In the genomic region with DNA sequence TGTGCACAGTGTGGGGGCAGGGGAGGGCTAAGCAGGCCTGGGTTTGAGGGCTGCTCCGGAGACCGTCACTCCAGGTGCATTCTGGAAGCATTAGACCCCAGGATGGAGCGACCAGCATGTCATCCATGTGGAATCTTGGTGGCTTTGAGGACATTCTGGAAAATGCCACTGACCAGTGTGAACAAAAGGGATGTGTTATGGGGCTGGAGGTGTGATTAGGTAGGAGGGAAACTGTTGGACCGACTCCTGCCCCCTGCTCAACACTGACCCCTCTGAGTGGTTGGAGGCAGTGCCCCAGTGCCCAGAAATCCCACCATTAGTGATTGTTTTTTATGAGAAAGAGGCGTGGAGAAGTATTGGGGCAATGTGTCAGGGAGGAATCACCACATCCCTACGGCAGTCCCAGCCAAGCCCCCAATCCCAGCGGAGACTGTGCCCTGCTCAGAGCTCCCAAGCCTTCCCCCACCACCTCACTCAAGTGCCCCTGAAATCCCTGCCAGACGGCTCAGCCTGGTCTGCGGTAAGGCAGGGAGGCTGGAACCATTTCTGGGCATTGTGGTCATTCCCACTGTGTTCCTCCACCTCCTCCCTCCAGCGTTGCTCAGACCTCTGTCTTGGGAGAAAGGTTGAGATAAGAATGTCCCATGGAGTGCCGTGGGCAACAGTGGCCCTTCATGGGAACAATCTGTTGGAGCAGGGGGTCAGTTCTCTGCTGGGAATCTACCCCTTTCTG, we compare ENCODE assay signal across 1 cellular context.
A peak's percentile ranks its signal among the peaks of the same experiment; 100 is the strongest.
TF ChIP-seq lines count a peak whose summit lies in the region.

No MANE protein-coding gene starts in this region.

TF ChIP-seq in HepG2, 621 proteins besides CTCF, POLR2A, EP300 and RAD21 (continues in another document):
- no peak; the same call in 1 of the 2 replicates for TF ChIP-seq IRX3 (CRISPR knock-in tag; IDR thresholded peaks at IDR 0.05; ENCODE audit: borderline replicate concordance, low read depth)
- peak; percentile 89; the same call in 1 of the 2 replicates for TF ChIP-seq NFKB2 (CRISPR knock-in tag; IDR thresholded peaks at IDR 0.05; ENCODE audit: borderline replicate concordance)
- TF ChIP-seq, protein P1, sequence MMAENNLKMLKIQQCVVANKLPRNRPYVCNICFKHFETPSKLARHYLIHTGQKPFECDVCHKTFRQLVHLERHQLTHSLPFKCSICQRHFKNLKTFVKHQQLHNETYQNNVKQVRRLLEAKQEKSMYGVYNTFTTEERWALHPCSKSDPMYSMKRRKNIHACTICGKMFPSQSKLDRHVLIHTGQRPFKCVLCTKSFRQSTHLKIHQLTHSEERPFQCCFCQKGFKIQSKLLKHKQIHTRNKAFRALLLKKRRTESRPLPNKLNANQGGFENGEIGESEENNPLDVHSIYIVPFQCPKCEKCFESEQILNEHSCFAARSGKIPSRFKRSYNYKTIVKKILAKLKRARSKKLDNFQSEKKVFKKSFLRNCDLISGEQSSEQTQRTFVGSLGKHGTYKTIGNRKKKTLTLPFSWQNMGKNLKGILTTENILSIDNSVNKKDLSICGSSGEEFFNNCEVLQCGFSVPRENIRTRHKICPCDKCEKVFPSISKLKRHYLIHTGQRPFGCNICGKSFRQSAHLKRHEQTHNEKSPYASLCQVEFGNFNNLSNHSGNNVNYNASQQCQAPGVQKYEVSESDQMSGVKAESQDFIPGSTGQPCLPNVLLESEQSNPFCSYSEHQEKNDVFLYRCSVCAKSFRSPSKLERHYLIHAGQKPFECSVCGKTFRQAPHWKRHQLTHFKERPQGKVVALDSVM (CRISPR knock-in tag; IDR thresholded peaks at IDR 0.05) = no peak
- TF ChIP-seq ZNF724P (CRISPR knock-in tag; IDR thresholded peaks at IDR 0.05; ENCODE audit: borderline replicate concordance) = peak; percentile 70; the same call in 1 of the 2 replicates
- TF ChIP-seq, protein P2, sequence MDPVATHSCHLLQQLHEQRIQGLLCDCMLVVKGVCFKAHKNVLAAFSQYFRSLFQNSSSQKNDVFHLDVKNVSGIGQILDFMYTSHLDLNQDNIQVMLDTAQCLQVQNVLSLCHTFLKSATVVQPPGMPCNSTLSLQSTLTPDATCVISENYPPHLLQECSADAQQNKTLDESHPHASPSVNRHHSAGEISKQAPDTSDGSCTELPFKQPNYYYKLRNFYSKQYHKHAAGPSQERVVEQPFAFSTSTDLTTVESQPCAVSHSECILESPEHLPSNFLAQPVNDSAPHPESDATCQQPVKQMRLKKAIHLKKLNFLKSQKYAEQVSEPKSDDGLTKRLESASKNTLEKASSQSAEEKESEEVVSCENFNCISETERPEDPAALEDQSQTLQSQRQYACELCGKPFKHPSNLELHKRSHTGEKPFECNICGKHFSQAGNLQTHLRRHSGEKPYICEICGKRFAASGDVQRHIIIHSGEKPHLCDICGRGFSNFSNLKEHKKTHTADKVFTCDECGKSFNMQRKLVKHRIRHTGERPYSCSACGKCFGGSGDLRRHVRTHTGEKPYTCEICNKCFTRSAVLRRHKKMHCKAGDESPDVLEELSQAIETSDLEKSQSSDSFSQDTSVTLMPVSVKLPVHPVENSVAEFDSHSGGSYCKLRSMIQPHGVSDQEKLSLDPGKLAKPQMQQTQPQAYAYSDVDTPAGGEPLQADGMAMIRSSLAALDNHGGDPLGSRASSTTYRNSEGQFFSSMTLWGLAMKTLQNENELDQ (CRISPR knock-in tag; IDR thresholded peaks at IDR 0.05; ENCODE audit: borderline replicate concordance) = no peak
- TF ChIP-seq RXRB (CRISPR knock-in tag; IDR thresholded peaks at IDR 0.05; ENCODE audit: borderline replicate concordance) = no peak; the same call in 1 of the 2 replicates
- TF ChIP-seq, protein P3, sequence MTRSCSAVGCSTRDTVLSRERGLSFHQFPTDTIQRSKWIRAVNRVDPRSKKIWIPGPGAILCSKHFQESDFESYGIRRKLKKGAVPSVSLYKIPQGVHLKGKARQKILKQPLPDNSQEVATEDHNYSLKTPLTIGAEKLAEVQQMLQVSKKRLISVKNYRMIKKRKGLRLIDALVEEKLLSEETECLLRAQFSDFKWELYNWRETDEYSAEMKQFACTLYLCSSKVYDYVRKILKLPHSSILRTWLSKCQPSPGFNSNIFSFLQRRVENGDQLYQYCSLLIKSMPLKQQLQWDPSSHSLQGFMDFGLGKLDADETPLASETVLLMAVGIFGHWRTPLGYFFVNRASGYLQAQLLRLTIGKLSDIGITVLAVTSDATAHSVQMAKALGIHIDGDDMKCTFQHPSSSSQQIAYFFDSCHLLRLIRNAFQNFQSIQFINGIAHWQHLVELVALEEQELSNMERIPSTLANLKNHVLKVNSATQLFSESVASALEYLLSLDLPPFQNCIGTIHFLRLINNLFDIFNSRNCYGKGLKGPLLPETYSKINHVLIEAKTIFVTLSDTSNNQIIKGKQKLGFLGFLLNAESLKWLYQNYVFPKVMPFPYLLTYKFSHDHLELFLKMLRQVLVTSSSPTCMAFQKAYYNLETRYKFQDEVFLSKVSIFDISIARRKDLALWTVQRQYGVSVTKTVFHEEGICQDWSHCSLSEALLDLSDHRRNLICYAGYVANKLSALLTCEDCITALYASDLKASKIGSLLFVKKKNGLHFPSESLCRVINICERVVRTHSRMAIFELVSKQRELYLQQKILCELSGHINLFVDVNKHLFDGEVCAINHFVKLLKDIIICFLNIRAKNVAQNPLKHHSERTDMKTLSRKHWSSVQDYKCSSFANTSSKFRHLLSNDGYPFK (CRISPR knock-in tag; IDR thresholded peaks at IDR 0.05; ENCODE audit: borderline replicate concordance) = no peak; the same call in 1 of the 2 replicates
- TF ChIP-seq, protein P4, sequence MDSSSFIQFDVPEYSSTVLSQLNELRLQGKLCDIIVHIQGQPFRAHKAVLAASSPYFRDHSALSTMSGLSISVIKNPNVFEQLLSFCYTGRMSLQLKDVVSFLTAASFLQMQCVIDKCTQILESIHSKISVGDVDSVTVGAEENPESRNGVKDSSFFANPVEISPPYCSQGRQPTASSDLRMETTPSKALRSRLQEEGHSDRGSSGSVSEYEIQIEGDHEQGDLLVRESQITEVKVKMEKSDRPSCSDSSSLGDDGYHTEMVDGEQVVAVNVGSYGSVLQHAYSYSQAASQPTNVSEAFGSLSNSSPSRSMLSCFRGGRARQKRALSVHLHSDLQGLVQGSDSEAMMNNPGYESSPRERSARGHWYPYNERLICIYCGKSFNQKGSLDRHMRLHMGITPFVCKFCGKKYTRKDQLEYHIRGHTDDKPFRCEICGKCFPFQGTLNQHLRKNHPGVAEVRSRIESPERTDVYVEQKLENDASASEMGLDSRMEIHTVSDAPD (CRISPR knock-in tag; IDR thresholded peaks at IDR 0.05) = peak; percentile 69
- TF ChIP-seq, protein P5, sequence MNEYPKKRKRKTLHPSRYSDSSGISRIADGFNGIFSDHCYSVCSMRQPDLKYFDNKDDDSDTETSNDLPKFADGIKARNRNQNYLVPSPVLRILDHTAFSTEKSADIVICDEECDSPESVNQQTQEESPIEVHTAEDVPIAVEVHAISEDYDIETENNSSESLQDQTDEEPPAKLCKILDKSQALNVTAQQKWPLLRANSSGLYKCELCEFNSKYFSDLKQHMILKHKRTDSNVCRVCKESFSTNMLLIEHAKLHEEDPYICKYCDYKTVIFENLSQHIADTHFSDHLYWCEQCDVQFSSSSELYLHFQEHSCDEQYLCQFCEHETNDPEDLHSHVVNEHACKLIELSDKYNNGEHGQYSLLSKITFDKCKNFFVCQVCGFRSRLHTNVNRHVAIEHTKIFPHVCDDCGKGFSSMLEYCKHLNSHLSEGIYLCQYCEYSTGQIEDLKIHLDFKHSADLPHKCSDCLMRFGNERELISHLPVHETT (CRISPR knock-in tag; conservative IDR thresholded peaks at IDR 0.05) = peak; percentile 60; the same call in 1 of the 2 replicates
- TF ChIP-seq STAT5B (CRISPR knock-in tag; IDR thresholded peaks at IDR 0.05) = no peak
- TF ChIP-seq ZNF230 (CRISPR knock-in tag; IDR thresholded peaks at IDR 0.05) = no peak
- TF ChIP-seq ELF3 (CRISPR knock-in tag; IDR thresholded peaks at IDR 0.05) = no peak
- no peak for TF ChIP-seq PPARG (CRISPR knock-in tag; conservative IDR thresholded peaks at IDR 0.05)
- TF ChIP-seq CENPX (CRISPR knock-in tag; IDR thresholded peaks at IDR 0.05) = no peak
- TF ChIP-seq ZNF335 (CRISPR knock-in tag; IDR thresholded peaks at IDR 0.05) = 0 out of 2 replicates have a peak, but pooled peaks have one; percentile 40
- peak; percentile 82; the same call in 1 of the 2 replicates for TF ChIP-seq SNAPC2 (CRISPR knock-in tag; IDR thresholded peaks at IDR 0.05)
- no peak for TF ChIP-seq SRSF4 (IDR thresholded peaks at IDR 0.05; ENCODE audit: low read depth, low read length, poor library complexity, severe bottlenecking)
- no peak for TF ChIP-seq HOXA7 (CRISPR knock-in tag; IDR thresholded peaks at IDR 0.05)
- no peak; the same call in 1 of the 2 replicates for TF ChIP-seq CCDC6 (CRISPR knock-in tag; IDR thresholded peaks at IDR 0.05)
- peak; percentile 36; the same call in 1 of the 2 replicates for TF ChIP-seq ZNF792 (CRISPR knock-in tag; IDR thresholded peaks at IDR 0.05)
- peak; percentile 42 for TF ChIP-seq CBX1 (IDR thresholded peaks at IDR 0.05; ENCODE audit: low read depth)
- no peak; the same call in 1 of the 2 replicates for TF ChIP-seq ONECUT2 (CRISPR knock-in tag; IDR thresholded peaks at IDR 0.05)
- TF ChIP-seq MATR3 (CRISPR knock-in tag; IDR thresholded peaks at IDR 0.05) = no peak
- TF ChIP-seq, protein P6, sequence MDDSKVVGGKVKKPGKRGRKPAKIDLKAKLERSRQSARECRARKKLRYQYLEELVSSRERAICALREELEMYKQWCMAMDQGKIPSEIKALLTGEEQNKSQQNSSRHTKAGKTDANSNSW (CRISPR knock-in tag; IDR thresholded peaks at IDR 0.05; ENCODE audit: borderline replicate concordance) = no peak
- no peak; the same call in 1 of the 2 replicates for TF ChIP-seq ZBTB7B (CRISPR knock-in tag; IDR thresholded peaks at IDR 0.05)
- TF ChIP-seq KAT8 (CRISPR knock-in tag; IDR thresholded peaks at IDR 0.05) = peak; percentile 35; the same call in 1 of the 2 replicates
- TF ChIP-seq YEATS2 (CRISPR knock-in tag; IDR thresholded peaks at IDR 0.05; ENCODE audit: borderline replicate concordance) = 0 out of 2 replicates have a peak, but pooled peaks have one; percentile 20
- peak; percentile 76; the same call in 1 of the 2 replicates for TF ChIP-seq ZNF326 (CRISPR knock-in tag; IDR thresholded peaks at IDR 0.05; ENCODE audit: borderline replicate concordance)
- no peak for TF ChIP-seq ZNF850 (CRISPR knock-in tag; conservative IDR thresholded peaks at IDR 0.05)
- TF ChIP-seq ELF1 (CRISPR knock-in tag; IDR thresholded peaks at IDR 0.05) = peak; percentile 22; the same call in 1 of the 2 replicates
- TF ChIP-seq, protein P7, sequence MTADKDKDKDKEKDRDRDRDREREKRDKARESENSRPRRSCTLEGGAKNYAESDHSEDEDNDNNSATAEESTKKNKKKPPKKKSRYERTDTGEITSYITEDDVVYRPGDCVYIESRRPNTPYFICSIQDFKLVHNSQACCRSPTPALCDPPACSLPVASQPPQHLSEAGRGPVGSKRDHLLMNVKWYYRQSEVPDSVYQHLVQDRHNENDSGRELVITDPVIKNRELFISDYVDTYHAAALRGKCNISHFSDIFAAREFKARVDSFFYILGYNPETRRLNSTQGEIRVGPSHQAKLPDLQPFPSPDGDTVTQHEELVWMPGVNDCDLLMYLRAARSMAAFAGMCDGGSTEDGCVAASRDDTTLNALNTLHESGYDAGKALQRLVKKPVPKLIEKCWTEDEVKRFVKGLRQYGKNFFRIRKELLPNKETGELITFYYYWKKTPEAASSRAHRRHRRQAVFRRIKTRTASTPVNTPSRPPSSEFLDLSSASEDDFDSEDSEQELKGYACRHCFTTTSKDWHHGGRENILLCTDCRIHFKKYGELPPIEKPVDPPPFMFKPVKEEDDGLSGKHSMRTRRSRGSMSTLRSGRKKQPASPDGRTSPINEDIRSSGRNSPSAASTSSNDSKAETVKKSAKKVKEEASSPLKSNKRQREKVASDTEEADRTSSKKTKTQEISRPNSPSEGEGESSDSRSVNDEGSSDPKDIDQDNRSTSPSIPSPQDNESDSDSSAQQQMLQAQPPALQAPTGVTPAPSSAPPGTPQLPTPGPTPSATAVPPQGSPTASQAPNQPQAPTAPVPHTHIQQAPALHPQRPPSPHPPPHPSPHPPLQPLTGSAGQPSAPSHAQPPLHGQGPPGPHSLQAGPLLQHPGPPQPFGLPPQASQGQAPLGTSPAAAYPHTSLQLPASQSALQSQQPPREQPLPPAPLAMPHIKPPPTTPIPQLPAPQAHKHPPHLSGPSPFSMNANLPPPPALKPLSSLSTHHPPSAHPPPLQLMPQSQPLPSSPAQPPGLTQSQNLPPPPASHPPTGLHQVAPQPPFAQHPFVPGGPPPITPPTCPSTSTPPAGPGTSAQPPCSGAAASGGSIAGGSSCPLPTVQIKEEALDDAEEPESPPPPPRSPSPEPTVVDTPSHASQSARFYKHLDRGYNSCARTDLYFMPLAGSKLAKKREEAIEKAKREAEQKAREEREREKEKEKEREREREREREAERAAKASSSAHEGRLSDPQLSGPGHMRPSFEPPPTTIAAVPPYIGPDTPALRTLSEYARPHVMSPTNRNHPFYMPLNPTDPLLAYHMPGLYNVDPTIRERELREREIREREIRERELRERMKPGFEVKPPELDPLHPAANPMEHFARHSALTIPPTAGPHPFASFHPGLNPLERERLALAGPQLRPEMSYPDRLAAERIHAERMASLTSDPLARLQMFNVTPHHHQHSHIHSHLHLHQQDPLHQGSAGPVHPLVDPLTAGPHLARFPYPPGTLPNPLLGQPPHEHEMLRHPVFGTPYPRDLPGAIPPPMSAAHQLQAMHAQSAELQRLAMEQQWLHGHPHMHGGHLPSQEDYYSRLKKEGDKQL (CRISPR knock-in tag; IDR thresholded peaks at IDR 0.05; ENCODE audit: low read depth) = no peak
- no peak for TF ChIP-seq CREB1 (IDR thresholded peaks at IDR 0.05)
- TF ChIP-seq CREB1 (CRISPR knock-in tag; IDR thresholded peaks at IDR 0.05) = 0 out of 2 replicates have a peak, but pooled peaks have one; percentile 16
- no peak for TF ChIP-seq ZFP90 (CRISPR knock-in tag; IDR thresholded peaks at IDR 0.05; ENCODE audit: borderline replicate concordance)
- TF ChIP-seq MAFF (IDR thresholded peaks at IDR 0.05; ENCODE audit: low read depth, low read length) = no peak
- TF ChIP-seq MED1 (CRISPR knock-in tag; IDR thresholded peaks at IDR 0.05) = peak; percentile 49; the same call in 1 of the 2 replicates
- TF ChIP-seq ZNF264 (CRISPR knock-in tag; IDR thresholded peaks at IDR 0.05) = peak; percentile 22; the same call in 1 of the 2 replicates
- TF ChIP-seq, protein P8, sequence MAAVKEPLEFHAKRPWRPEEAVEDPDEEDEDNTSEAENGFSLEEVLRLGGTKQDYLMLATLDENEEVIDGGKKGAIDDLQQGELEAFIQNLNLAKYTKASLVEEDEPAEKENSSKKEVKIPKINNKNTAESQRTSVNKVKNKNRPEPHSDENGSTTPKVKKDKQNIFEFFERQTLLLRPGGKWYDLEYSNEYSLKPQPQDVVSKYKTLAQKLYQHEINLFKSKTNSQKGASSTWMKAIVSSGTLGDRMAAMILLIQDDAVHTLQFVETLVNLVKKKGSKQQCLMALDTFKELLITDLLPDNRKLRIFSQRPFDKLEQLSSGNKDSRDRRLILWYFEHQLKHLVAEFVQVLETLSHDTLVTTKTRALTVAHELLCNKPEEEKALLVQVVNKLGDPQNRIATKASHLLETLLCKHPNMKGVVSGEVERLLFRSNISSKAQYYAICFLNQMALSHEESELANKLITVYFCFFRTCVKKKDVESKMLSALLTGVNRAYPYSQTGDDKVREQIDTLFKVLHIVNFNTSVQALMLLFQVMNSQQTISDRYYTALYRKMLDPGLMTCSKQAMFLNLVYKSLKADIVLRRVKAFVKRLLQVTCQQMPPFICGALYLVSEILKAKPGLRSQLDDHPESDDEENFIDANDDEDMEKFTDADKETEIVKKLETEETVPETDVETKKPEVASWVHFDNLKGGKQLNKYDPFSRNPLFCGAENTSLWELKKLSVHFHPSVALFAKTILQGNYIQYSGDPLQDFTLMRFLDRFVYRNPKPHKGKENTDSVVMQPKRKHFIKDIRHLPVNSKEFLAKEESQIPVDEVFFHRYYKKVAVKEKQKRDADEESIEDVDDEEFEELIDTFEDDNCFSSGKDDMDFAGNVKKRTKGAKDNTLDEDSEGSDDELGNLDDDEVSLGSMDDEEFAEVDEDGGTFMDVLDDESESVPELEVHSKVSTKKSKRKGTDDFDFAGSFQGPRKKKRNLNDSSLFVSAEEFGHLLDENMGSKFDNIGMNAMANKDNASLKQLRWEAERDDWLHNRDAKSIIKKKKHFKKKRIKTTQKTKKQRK (IDR thresholded peaks at IDR 0.05; ENCODE audit: low read length) = no peak
